In the genomic region with DNA sequence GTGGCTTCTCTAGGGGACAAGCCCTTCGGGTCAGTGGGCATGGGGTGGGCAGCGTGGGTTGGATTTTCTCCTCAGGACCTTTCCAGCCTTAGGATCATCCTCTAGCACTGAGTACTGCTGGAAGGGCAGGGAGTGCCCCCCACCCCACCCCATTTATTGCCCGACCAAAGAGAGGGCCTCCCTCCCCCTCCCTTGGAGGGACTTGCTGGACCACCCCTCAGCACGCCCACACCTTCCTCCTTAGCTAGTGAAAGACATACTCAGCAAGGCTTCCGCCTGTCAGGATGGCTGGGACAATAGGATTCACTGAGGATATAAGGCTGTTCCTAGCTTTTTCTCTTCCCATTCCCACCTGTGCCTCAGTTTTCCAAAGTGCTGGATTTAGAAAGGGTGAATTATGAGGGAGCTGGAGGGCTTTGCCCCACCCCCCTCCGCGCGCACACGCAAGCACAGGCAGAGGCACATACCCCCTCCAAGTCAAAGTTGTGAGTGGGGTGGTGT, we compare ENCODE assay signal across 1 cellular context.
TF ChIP-seq lines count a peak whose summit lies in the region.

No MANE protein-coding gene starts in this region.

TF ChIP-seq in A549, 52 proteins besides CTCF, POLR2A, EP300 and RAD21:
- no peak for TF ChIP-seq FOSL2 (IDR thresholded peaks at IDR 0.05)
- no peak for TF ChIP-seq FOSL2 (CRISPR knock-in tag; IDR thresholded peaks at IDR 0.05)
- no peak for TF ChIP-seq RFX5 (IDR thresholded peaks at IDR 0.05)
- TF ChIP-seq, protein P1, sequence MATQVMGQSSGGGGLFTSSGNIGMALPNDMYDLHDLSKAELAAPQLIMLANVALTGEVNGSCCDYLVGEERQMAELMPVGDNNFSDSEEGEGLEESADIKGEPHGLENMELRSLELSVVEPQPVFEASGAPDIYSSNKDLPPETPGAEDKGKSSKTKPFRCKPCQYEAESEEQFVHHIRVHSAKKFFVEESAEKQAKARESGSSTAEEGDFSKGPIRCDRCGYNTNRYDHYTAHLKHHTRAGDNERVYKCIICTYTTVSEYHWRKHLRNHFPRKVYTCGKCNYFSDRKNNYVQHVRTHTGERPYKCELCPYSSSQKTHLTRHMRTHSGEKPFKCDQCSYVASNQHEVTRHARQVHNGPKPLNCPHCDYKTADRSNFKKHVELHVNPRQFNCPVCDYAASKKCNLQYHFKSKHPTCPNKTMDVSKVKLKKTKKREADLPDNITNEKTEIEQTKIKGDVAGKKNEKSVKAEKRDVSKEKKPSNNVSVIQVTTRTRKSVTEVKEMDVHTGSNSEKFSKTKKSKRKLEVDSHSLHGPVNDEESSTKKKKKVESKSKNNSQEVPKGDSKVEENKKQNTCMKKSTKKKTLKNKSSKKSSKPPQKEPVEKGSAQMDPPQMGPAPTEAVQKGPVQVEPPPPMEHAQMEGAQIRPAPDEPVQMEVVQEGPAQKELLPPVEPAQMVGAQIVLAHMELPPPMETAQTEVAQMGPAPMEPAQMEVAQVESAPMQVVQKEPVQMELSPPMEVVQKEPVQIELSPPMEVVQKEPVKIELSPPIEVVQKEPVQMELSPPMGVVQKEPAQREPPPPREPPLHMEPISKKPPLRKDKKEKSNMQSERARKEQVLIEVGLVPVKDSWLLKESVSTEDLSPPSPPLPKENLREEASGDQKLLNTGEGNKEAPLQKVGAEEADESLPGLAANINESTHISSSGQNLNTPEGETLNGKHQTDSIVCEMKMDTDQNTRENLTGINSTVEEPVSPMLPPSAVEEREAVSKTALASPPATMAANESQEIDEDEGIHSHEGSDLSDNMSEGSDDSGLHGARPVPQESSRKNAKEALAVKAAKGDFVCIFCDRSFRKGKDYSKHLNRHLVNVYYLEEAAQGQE (IDR thresholded peaks at IDR 0.05): no peak
- no peak for TF ChIP-seq HOXB5 (CRISPR knock-in tag; IDR thresholded peaks at IDR 0.05)
- no peak for TF ChIP-seq FOXS1 (CRISPR knock-in tag; IDR thresholded peaks at IDR 0.05)
- TF ChIP-seq, protein P2, sequence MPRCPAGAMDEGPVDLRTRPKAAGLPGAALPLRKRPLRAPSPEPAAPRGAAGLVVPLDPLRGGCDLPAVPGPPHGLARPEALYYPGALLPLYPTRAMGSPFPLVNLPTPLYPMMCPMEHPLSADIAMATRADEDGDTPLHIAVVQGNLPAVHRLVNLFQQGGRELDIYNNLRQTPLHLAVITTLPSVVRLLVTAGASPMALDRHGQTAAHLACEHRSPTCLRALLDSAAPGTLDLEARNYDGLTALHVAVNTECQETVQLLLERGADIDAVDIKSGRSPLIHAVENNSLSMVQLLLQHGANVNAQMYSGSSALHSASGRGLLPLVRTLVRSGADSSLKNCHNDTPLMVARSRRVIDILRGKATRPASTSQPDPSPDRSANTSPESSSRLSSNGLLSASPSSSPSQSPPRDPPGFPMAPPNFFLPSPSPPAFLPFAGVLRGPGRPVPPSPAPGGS (IDR thresholded peaks at IDR 0.05): no peak
- TF ChIP-seq, protein P3, sequence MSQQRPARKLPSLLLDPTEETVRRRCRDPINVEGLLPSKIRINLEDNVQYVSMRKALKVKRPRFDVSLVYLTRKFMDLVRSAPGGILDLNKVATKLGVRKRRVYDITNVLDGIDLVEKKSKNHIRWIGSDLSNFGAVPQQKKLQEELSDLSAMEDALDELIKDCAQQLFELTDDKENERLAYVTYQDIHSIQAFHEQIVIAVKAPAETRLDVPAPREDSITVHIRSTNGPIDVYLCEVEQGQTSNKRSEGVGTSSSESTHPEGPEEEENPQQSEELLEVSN (IDR thresholded peaks at IDR 0.05; ENCODE audit: borderline replicate concordance, low read depth): no peak
